Comparison of ENCODE assay signal across 10 cellular contexts in the genomic region with DNA sequence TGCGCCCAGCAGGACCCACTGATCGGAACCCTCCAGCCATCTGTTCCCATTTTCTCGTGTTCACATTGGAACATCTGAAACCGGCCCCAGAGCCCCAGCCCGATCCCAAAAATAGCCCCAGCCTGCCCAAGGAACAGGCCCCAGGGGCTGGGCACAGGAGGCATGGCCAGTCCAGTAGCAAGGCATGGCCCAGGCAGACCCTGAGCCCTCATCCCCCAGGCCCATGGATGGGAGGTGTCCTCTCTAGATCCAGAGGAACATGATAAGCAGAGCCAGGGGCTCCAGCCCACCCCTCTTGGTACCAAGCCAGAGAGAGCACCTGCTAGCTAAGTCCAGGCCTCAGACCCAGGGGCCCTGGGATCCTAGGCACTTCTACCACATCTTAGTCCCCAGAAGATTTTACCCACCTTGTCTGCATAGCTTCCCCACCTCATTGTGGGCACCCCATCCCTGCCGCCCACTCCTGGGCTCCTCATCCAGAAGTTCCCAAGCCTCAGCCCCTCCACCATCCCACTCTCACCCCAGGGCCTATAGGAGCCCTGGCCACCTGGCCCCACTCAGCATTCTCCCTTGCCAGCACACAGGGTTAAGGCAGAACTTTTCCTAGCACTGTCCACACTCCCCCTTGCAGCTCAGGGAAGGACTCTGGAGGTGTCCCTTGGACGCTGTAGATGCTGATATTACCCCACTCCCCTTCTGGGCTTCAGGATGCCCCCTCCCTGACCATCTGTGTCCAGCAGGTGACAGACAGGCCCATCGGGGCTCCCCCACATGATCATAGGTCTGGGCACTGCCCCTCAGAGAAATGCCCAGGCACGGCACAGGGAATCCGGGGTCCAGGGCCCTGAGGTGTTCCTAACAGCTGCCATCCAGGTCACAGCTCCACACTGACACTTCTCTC. TPM values are rescaled to one million over a fixed set of nuclear protein-coding genes. Genes with fewer than 3 reads are reported as not detected.
DNase-seq lines count a peak whose midpoint lies in the region; ATAC-seq and TF ChIP-seq lines count a peak whose summit lies in the region.
"Had no signal": no experiment of that assay in that cellular context is flagged by ENCODE, and none has a peak within 500 bp of the region (broad histone marks: within the 10 kb centered on the region; RNA-seq: fewer than 3 reads in every experiment).

No MANE protein-coding gene starts in this region.

- H3K36me3 ChIP-seq in lung (ENCODE audit: control insufficient read depth in 2 of 2, insufficient read depth in 2 of 2, low read length in 2 of 2) (no peaks in the 10 kb centered on the region), thymus (ENCODE audit: control insufficient read depth, insufficient read depth) (peaks cover 9% of the 10 kb centered on the region)
- H3K36me3 ChIP-seq: BE2C had no signal

- H3K27me3 ChIP-seq in lung (ENCODE audit: control insufficient read depth, insufficient read depth) = no peaks in the 10 kb centered on the region
- no peaks in the 10 kb centered on the region for H3K27me3 ChIP-seq in thymus (ENCODE audit: control insufficient read depth, insufficient read depth)
- H3K27me3 ChIP-seq: BE2C had no signal

- DNase-seq in activated CD4-positive, alpha-beta T cell treated with anti-CD3 and anti-CD28 coated beads, Interleukin-2, amount 10 ng/mL, durations not matched to agents 7 days and 5 days = no peak
- DNase-seq in activated CD4-positive, alpha-beta T cell treated with anti-CD3 and anti-CD28 coated beads for 1 hour = no peak
- DNase-seq in MCF 10A (ENCODE audit: unreplicated experiment) = no peak
- no peak for DNase-seq in lung (ENCODE audit: low spot score)
- DNase-seq in dedifferentiated amniotic fluid mesenchymal stem cell (ENCODE audit: extremely low spot score) = no peak
- DNase-seq: NCI-H446 treated with DMSO at 0.1 percent for 48 hours had no signal

- TF ChIP-seq CTCF in MCF 10A (IDR thresholded peaks at IDR 0.05; ENCODE audit: unreplicated experiment) (no peak), lung (IDR thresholded peaks at IDR 0.05; ENCODE audit: control extremely low read depth, extremely low read depth) (no peak)

- H3K27ac ChIP-seq in lung (ENCODE audit: low read depth in 1 of 2, low read length in 1 of 2) = peak overlapping the region; percentile 92 to 93
- H3K27ac ChIP-seq in thymus (ENCODE audit: low read depth) = peak overlapping the region; percentile 44

- H3K9me3 Mint-ChIP-seq in activated CD4-positive, alpha-beta T cell treated with anti-CD3 and anti-CD28 coated beads, Interleukin-2, amount 10 ng/mL, durations not matched to agents 7 days and 5 days = no peaks in the 10 kb centered on the region
- no peaks in the 10 kb centered on the region for H3K9me3 Mint-ChIP-seq in MCF 10A (ENCODE audit: unreplicated experiment)

- no peaks in the 10 kb centered on the region for H3K9me3 ChIP-seq in lung (ENCODE audit: control insufficient read depth in 2 of 2, insufficient read depth in 1 of 2, low read length in 1 of 2)
- H3K9me3 ChIP-seq in thymus (ENCODE audit: control insufficient read depth) = no peaks in the 10 kb centered on the region
- H3K9me3 ChIP-seq: BE2C had no signal

- peaks cover 55% of the 10 kb centered on the region for H3K36me3 Mint-ChIP-seq in activated CD4-positive, alpha-beta T cell treated with anti-CD3 and anti-CD28 coated beads, Interleukin-2, amount 10 ng/mL, durations not matched to agents 7 days and 5 days (ENCODE audit: low read depth)
- peaks cover 20% of the 10 kb centered on the region for H3K36me3 Mint-ChIP-seq in MCF 10A (ENCODE audit: insufficient read depth, unreplicated experiment)

- 58 to 73% methylated on average over 10 of the region's 10 CpGs for WGBS in lung, 2 donors
- WGBS in thymus = 92% methylated on average over 10 of the region's 10 CpGs

- no TSS peak for BruUV-seq in MCF 10A (replicated peaks; lab: Mats Ljungman, UMichigan)

- H3K4me1 Mint-ChIP-seq in activated CD4-positive, alpha-beta T cell treated with anti-CD3 and anti-CD28 coated beads, Interleukin-2, amount 10 ng/mL, durations not matched to agents 7 days and 5 days = peaks cover 93% of the 10 kb centered on the region
- peaks cover 70% of the 10 kb centered on the region for H3K4me1 Mint-ChIP-seq in MCF 10A (ENCODE audit: insufficient read depth, unreplicated experiment)

- peak overlapping the region; percentile 70 for H3K4me3 Mint-ChIP-seq in activated CD4-positive, alpha-beta T cell treated with anti-CD3 and anti-CD28 coated beads, Interleukin-2, amount 10 ng/mL, durations not matched to agents 7 days and 5 days
- H3K4me3 Mint-ChIP-seq in MCF 10A (ENCODE audit: unreplicated experiment) = peak overlapping the region; percentile 92

- intact Hi-C loops in MCF 10A (cut with micrococcal nuclease) = no loop called here

- H3K4me1 ChIP-seq in lung (ENCODE audit: control insufficient read depth in 2 of 2, insufficient read depth in 2 of 2, low read length in 2 of 2) = peaks cover 25 to 72% of the 10 kb centered on the region in 2 donors
- peaks cover 82% of the 10 kb centered on the region for H3K4me1 ChIP-seq in thymus (ENCODE audit: control insufficient read depth, insufficient read depth, low read length)

- peak overlapping the region; percentile 94 for H3K27ac Mint-ChIP-seq in activated CD4-positive, alpha-beta T cell treated with anti-CD3 and anti-CD28 coated beads, Interleukin-2, amount 10 ng/mL, durations not matched to agents 7 days and 5 days
- peak overlapping the region; percentile 98 for H3K27ac Mint-ChIP-seq in MCF 10A (ENCODE audit: low read depth, unreplicated experiment)

- POLR2A ChIA-PET in activated CD4-positive, alpha-beta T cell treated with anti-CD3 and anti-CD28 coated beads, Interleukin-2, amount 10 ng/mL, durations not matched to agents 7 days and 5 days (lab: Charles Lee) = no interaction called here
- POLR2A ChIA-PET in MCF 10A (lab: Yijun Ruan, JAX) = interaction anchor here (0.5 to 1.4 kb wide), 6 partner anchors 15 to 224 kb away, joined by 3 read pairs; partner anchors contain the start of gene VPS11

- ATAC-seq in lung (ENCODE audit: insufficient read depth, low FRiP score) = no peak
- ATAC-seq in HG03280 (IDR thresholded peaks at IDR 0.05; ENCODE audit: unreplicated experiment) = no peak
- ATAC-seq in HG03108 (IDR thresholded peaks at IDR 0.05; ENCODE audit: unreplicated experiment) = no peak

- no peaks in the 10 kb centered on the region for H3K27me3 Mint-ChIP-seq in activated CD4-positive, alpha-beta T cell treated with anti-CD3 and anti-CD28 coated beads, Interleukin-2, amount 10 ng/mL, durations not matched to agents 7 days and 5 days
- no peaks in the 10 kb centered on the region for H3K27me3 Mint-ChIP-seq in MCF 10A (ENCODE audit: insufficient read depth, unreplicated experiment)

- H3K4me3 ChIP-seq in lung = no peak overlapping the region
- no peak overlapping the region for H3K4me3 ChIP-seq in thymus (ENCODE audit: low read length)

- CTCF ChIA-PET in activated CD4-positive, alpha-beta T cell treated with anti-CD3 and anti-CD28 coated beads, Interleukin-2, amount 10 ng/mL, durations not matched to agents 7 days and 5 days (lab: Charles Lee) = interaction anchor here (0.8 to 1.1 kb wide), 3 partner anchors 12 to 40 kb away, joined by 3 to 4 read pairs (median 3); partner anchors contain the start of gene UPK2
- CTCF ChIA-PET in MCF 10A (lab: Yijun Ruan, JAX) = interaction anchor here (0.5 to 2.4 kb wide), 4 partner anchors 8 to 227 kb away, joined by 3 to 6 read pairs (median 4); no protein-coding TSS in a partner anchor

RNA-seq across cellular contexts. Expression of gene BCL9L, which starts 9.5 kb away (rescaled TPM):
- 100 to 1,000 TPM; 103 to 109 TPM for total RNA-seq in activated CD4-positive, alpha-beta T cell treated with anti-CD3 and anti-CD28 coated beads, Interleukin-2, amount 10 ng/mL, durations not matched to agents 7 days and 5 days
- 91.6 and 121 TPM in 2 replicates for total RNA-seq in MCF 10A (2022)
- 10 to 100 TPM; 39.6 to 91.0 TPM for total RNA-seq in lung
- 10 to 100 TPM; 23.3 to 30.4 TPM for polyA plus RNA-seq in lung
- 14.0 TPM for polyA plus RNA-seq in thymus

RNA-seq across cellular contexts. Expression of gene CXCR5, which starts 32.5 kb away (rescaled TPM):
- total RNA-seq in activated CD4-positive, alpha-beta T cell treated with anti-CD3 and anti-CD28 coated beads, Interleukin-2, amount 10 ng/mL, durations not matched to agents 7 days and 5 days = under 1 TPM; 0.50 to 0.52 TPM
- not detected in 2 replicates for total RNA-seq in MCF 10A (2022)
- total RNA-seq in lung = under 1 TPM in 1 of 2 donors, not detected in 1; 0.48 TPM
- under 1 TPM; 0.16 to 0.65 TPM for polyA plus RNA-seq in lung
- polyA plus RNA-seq in thymus = 1.3 TPM

RNA-seq across cellular contexts. Expression of gene UPK2, which starts 39.9 kb away (rescaled TPM):
- total RNA-seq in activated CD4-positive, alpha-beta T cell treated with anti-CD3 and anti-CD28 coated beads, Interleukin-2, amount 10 ng/mL, durations not matched to agents 7 days and 5 days = under 1 TPM in 1 of 2 experiments, not detected in 1; 0.60 TPM
- not detected in 2 replicates for total RNA-seq in MCF 10A (2022)
- not detected for total RNA-seq in lung
- polyA plus RNA-seq in lung = under 1 TPM in 1 of 2 donors, not detected in 1; 0.07 TPM
- polyA plus RNA-seq in thymus = 2.9 TPM

RNA-seq across cellular contexts. Expression of gene FOXR1, which starts 55.4 kb away (rescaled TPM):
- not detected for total RNA-seq in activated CD4-positive, alpha-beta T cell treated with anti-CD3 and anti-CD28 coated beads, Interleukin-2, amount 10 ng/mL, durations not matched to agents 7 days and 5 days
- total RNA-seq in MCF 10A (2022) = not detected in 2 replicates
- not detected for total RNA-seq in lung
- polyA plus RNA-seq in lung = not detected
- not detected for polyA plus RNA-seq in thymus
